1 cellular context compared by ENCODE assay signal in genomic region chr1:17664322-17664721, GRCh38.
TF ChIP-seq lines count a peak whose summit lies in the region.

No MANE protein-coding gene starts in this region.

TF ChIP-seq in GM23338, 12 proteins besides CTCF, POLR2A, EP300 and RAD21:
- TF ChIP-seq ZNF114 (CRISPR knock-in tag; IDR thresholded peaks at IDR 0.05) (no peak), EZH2phosphoT487 (IDR thresholded peaks at IDR 0.05; ENCODE audit: unreplicated experiment) (no peak), STAT1 (IDR thresholded peaks at IDR 0.05; ENCODE audit: unreplicated experiment) (no peak), CREB1 (CRISPR knock-in tag; IDR thresholded peaks at IDR 0.05; ENCODE audit: low read depth) (no peak), JUNB (IDR thresholded peaks at IDR 0.05; ENCODE audit: unreplicated experiment) (no peak), POLR2AphosphoS5 (IDR thresholded peaks at IDR 0.05; ENCODE audit: low read depth) (no peak), NANOG (IDR thresholded peaks at IDR 0.05; ENCODE audit: borderline replicate concordance) (no peak), ZNF331 (CRISPR knock-in tag; IDR thresholded peaks at IDR 0.05; ENCODE audit: low read depth) (no peak), EZH2 (IDR thresholded peaks at IDR 0.05; ENCODE audit: low read depth, unreplicated experiment) (no peak)
- TF ChIP-seq, protein P1, sequence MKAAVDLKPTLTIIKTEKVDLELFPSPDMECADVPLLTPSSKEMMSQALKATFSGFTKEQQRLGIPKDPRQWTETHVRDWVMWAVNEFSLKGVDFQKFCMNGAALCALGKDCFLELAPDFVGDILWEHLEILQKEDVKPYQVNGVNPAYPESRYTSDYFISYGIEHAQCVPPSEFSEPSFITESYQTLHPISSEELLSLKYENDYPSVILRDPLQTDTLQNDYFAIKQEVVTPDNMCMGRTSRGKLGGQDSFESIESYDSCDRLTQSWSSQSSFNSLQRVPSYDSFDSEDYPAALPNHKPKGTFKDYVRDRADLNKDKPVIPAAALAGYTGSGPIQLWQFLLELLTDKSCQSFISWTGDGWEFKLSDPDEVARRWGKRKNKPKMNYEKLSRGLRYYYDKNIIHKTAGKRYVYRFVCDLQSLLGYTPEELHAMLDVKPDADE (IDR thresholded peaks at IDR 0.05), result no peak
- TF ChIP-seq, protein P2, sequence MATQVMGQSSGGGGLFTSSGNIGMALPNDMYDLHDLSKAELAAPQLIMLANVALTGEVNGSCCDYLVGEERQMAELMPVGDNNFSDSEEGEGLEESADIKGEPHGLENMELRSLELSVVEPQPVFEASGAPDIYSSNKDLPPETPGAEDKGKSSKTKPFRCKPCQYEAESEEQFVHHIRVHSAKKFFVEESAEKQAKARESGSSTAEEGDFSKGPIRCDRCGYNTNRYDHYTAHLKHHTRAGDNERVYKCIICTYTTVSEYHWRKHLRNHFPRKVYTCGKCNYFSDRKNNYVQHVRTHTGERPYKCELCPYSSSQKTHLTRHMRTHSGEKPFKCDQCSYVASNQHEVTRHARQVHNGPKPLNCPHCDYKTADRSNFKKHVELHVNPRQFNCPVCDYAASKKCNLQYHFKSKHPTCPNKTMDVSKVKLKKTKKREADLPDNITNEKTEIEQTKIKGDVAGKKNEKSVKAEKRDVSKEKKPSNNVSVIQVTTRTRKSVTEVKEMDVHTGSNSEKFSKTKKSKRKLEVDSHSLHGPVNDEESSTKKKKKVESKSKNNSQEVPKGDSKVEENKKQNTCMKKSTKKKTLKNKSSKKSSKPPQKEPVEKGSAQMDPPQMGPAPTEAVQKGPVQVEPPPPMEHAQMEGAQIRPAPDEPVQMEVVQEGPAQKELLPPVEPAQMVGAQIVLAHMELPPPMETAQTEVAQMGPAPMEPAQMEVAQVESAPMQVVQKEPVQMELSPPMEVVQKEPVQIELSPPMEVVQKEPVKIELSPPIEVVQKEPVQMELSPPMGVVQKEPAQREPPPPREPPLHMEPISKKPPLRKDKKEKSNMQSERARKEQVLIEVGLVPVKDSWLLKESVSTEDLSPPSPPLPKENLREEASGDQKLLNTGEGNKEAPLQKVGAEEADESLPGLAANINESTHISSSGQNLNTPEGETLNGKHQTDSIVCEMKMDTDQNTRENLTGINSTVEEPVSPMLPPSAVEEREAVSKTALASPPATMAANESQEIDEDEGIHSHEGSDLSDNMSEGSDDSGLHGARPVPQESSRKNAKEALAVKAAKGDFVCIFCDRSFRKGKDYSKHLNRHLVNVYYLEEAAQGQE (IDR thresholded peaks at IDR 0.05; ENCODE audit: unreplicated experiment), result no peak
- TF ChIP-seq, protein P3, sequence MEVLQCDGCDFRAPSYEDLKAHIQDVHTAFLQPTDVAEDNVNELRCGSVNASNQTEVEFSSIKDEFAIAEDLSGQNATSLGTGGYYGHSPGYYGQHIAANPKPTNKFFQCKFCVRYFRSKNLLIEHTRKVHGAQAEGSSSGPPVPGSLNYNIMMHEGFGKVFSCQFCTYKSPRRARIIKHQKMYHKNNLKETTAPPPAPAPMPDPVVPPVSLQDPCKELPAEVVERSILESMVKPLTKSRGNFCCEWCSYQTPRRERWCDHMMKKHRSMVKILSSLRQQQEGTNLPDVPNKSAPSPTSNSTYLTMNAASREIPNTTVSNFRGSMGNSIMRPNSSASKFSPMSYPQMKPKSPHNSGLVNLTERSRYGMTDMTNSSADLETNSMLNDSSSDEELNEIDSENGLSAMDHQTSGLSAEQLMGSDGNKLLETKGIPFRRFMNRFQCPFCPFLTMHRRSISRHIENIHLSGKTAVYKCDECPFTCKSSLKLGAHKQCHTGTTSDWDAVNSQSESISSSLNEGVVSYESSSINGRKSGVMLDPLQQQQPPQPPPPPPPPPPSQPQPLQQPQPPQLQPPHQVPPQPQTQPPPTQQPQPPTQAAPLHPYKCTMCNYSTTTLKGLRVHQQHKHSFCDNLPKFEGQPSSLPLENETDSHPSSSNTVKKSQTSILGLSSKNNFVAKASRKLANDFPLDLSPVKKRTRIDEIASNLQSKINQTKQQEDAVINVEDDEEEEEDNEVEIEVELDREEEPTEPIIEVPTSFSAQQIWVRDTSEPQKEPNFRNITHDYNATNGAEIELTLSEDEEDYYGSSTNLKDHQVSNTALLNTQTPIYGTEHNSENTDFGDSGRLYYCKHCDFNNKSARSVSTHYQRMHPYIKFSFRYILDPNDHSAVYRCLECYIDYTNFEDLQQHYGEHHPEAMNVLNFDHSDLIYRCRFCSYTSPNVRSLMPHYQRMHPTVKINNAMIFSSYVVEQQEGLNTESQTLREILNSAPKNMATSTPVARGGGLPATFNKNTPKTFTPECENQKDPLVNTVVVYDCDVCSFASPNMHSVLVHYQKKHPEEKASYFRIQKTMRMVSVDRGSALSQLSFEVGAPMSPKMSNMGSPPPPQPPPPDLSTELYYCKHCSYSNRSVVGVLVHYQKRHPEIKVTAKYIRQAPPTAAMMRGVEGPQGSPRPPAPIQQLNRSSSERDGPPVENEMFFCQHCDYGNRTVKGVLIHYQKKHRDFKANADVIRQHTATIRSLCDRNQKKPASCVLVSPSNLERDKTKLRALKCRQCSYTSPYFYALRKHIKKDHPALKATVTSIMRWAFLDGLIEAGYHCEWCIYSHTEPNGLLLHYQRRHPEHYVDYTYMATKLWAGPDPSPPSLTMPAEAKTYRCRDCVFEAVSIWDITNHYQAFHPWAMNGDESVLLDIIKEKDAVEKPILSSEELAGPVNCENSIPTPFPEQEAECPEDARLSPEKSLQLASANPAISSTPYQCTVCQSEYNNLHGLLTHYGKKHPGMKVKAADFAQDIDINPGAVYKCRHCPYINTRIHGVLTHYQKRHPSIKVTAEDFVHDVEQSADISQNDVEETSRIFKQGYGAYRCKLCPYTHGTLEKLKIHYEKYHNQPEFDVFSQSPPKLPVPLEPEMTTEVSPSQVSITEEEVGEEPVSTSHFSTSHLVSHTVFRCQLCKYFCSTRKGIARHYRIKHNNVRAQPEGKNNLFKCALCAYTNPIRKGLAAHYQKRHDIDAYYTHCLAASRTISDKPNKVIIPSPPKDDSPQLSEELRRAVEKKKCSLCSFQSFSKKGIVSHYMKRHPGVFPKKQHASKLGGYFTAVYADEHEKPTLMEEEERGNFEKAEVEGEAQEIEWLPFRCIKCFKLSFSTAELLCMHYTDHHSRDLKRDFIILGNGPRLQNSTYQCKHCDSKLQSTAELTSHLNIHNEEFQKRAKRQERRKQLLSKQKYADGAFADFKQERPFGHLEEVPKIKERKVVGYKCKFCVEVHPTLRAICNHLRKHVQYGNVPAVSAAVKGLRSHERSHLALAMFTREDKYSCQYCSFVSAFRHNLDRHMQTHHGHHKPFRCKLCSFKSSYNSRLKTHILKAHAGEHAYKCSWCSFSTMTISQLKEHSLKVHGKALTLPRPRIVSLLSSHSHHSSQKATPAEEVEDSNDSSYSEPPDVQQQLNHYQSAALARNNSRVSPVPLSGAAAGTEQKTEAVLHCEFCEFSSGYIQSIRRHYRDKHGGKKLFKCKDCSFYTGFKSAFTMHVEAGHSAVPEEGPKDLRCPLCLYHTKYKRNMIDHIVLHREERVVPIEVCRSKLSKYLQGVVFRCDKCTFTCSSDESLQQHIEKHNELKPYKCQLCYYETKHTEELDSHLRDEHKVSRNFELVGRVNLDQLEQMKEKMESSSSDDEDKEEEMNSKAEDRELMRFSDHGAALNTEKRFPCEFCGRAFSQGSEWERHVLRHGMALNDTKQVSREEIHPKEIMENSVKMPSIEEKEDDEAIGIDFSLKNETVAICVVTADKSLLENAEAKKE (CRISPR knock-in tag; IDR thresholded peaks at IDR 0.05), result no peak
